ENCODE assay signal across 1 cellular context in the genomic region with DNA sequence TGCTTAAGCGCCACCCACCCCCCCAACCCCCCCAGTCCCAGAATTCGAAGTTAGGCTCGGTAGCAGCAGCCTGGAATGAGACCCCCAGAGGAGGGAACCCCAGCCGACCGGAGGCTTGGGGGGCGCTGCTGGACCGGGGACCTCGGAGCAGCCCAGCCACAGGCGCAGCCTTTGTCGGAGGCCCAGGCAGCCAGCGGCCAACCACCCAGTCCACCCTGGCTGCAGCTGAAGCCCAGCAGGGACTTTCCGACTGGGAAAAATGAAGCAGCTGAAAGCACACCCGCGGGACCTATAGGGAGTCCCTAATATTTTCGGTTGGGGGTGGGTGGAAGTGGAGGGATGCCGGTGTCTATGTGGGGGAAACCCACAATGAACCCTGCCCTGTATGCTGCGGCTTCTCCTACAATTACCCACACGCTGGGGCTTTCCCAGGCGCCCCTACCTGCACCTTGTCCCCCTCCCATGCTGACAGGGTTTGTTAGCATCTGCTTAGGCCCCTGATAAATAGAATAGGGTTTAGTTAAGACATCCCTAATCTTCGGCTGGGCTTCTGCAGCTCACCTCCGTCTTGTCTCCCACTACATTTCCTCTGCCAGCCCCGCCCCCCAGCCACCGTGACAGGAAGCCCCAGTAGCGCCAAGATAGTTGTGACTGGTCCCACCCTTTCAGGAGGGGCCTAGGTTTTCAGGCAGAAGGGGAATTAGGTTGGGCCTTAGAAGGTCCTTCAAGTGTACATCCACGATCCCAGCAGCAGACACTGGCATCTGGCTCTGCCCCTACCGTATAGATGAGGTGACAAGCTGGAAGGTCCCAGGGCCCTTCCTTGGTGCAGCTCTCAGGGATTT.
TF ChIP-seq lines count a peak whose summit lies in the region.

No MANE protein-coding gene starts in this region.

TF ChIP-seq in GM23338, 12 proteins besides CTCF, POLR2A, EP300 and RAD21:
- TF ChIP-seq, protein P1, sequence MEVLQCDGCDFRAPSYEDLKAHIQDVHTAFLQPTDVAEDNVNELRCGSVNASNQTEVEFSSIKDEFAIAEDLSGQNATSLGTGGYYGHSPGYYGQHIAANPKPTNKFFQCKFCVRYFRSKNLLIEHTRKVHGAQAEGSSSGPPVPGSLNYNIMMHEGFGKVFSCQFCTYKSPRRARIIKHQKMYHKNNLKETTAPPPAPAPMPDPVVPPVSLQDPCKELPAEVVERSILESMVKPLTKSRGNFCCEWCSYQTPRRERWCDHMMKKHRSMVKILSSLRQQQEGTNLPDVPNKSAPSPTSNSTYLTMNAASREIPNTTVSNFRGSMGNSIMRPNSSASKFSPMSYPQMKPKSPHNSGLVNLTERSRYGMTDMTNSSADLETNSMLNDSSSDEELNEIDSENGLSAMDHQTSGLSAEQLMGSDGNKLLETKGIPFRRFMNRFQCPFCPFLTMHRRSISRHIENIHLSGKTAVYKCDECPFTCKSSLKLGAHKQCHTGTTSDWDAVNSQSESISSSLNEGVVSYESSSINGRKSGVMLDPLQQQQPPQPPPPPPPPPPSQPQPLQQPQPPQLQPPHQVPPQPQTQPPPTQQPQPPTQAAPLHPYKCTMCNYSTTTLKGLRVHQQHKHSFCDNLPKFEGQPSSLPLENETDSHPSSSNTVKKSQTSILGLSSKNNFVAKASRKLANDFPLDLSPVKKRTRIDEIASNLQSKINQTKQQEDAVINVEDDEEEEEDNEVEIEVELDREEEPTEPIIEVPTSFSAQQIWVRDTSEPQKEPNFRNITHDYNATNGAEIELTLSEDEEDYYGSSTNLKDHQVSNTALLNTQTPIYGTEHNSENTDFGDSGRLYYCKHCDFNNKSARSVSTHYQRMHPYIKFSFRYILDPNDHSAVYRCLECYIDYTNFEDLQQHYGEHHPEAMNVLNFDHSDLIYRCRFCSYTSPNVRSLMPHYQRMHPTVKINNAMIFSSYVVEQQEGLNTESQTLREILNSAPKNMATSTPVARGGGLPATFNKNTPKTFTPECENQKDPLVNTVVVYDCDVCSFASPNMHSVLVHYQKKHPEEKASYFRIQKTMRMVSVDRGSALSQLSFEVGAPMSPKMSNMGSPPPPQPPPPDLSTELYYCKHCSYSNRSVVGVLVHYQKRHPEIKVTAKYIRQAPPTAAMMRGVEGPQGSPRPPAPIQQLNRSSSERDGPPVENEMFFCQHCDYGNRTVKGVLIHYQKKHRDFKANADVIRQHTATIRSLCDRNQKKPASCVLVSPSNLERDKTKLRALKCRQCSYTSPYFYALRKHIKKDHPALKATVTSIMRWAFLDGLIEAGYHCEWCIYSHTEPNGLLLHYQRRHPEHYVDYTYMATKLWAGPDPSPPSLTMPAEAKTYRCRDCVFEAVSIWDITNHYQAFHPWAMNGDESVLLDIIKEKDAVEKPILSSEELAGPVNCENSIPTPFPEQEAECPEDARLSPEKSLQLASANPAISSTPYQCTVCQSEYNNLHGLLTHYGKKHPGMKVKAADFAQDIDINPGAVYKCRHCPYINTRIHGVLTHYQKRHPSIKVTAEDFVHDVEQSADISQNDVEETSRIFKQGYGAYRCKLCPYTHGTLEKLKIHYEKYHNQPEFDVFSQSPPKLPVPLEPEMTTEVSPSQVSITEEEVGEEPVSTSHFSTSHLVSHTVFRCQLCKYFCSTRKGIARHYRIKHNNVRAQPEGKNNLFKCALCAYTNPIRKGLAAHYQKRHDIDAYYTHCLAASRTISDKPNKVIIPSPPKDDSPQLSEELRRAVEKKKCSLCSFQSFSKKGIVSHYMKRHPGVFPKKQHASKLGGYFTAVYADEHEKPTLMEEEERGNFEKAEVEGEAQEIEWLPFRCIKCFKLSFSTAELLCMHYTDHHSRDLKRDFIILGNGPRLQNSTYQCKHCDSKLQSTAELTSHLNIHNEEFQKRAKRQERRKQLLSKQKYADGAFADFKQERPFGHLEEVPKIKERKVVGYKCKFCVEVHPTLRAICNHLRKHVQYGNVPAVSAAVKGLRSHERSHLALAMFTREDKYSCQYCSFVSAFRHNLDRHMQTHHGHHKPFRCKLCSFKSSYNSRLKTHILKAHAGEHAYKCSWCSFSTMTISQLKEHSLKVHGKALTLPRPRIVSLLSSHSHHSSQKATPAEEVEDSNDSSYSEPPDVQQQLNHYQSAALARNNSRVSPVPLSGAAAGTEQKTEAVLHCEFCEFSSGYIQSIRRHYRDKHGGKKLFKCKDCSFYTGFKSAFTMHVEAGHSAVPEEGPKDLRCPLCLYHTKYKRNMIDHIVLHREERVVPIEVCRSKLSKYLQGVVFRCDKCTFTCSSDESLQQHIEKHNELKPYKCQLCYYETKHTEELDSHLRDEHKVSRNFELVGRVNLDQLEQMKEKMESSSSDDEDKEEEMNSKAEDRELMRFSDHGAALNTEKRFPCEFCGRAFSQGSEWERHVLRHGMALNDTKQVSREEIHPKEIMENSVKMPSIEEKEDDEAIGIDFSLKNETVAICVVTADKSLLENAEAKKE (CRISPR knock-in tag; IDR thresholded peaks at IDR 0.05) = no peak
- TF ChIP-seq EZH2phosphoT487 (IDR thresholded peaks at IDR 0.05; ENCODE audit: unreplicated experiment) = no peak
- TF ChIP-seq, protein P2, sequence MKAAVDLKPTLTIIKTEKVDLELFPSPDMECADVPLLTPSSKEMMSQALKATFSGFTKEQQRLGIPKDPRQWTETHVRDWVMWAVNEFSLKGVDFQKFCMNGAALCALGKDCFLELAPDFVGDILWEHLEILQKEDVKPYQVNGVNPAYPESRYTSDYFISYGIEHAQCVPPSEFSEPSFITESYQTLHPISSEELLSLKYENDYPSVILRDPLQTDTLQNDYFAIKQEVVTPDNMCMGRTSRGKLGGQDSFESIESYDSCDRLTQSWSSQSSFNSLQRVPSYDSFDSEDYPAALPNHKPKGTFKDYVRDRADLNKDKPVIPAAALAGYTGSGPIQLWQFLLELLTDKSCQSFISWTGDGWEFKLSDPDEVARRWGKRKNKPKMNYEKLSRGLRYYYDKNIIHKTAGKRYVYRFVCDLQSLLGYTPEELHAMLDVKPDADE (IDR thresholded peaks at IDR 0.05) = no peak
- no peak for TF ChIP-seq STAT1 (IDR thresholded peaks at IDR 0.05; ENCODE audit: unreplicated experiment)
- TF ChIP-seq POLR2AphosphoS5 (IDR thresholded peaks at IDR 0.05; ENCODE audit: low read depth) = no peak
- no peak for TF ChIP-seq ZNF331 (CRISPR knock-in tag; IDR thresholded peaks at IDR 0.05; ENCODE audit: low read depth)
- no peak for TF ChIP-seq CREB1 (CRISPR knock-in tag; IDR thresholded peaks at IDR 0.05; ENCODE audit: low read depth)
- TF ChIP-seq JUNB (IDR thresholded peaks at IDR 0.05; ENCODE audit: unreplicated experiment) = no peak
- TF ChIP-seq NANOG (IDR thresholded peaks at IDR 0.05; ENCODE audit: borderline replicate concordance) = no peak
- no peak for TF ChIP-seq ZNF114 (CRISPR knock-in tag; IDR thresholded peaks at IDR 0.05)
- TF ChIP-seq, protein P3, sequence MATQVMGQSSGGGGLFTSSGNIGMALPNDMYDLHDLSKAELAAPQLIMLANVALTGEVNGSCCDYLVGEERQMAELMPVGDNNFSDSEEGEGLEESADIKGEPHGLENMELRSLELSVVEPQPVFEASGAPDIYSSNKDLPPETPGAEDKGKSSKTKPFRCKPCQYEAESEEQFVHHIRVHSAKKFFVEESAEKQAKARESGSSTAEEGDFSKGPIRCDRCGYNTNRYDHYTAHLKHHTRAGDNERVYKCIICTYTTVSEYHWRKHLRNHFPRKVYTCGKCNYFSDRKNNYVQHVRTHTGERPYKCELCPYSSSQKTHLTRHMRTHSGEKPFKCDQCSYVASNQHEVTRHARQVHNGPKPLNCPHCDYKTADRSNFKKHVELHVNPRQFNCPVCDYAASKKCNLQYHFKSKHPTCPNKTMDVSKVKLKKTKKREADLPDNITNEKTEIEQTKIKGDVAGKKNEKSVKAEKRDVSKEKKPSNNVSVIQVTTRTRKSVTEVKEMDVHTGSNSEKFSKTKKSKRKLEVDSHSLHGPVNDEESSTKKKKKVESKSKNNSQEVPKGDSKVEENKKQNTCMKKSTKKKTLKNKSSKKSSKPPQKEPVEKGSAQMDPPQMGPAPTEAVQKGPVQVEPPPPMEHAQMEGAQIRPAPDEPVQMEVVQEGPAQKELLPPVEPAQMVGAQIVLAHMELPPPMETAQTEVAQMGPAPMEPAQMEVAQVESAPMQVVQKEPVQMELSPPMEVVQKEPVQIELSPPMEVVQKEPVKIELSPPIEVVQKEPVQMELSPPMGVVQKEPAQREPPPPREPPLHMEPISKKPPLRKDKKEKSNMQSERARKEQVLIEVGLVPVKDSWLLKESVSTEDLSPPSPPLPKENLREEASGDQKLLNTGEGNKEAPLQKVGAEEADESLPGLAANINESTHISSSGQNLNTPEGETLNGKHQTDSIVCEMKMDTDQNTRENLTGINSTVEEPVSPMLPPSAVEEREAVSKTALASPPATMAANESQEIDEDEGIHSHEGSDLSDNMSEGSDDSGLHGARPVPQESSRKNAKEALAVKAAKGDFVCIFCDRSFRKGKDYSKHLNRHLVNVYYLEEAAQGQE (IDR thresholded peaks at IDR 0.05; ENCODE audit: unreplicated experiment) = no peak
- TF ChIP-seq EZH2 (IDR thresholded peaks at IDR 0.05; ENCODE audit: low read depth, unreplicated experiment) = no peak
TF ChIP-seq in GM23338: peak in this region for 0.
